ENCODE assay signal across 8 cellular contexts in genomic region chr11:64165842-64166635, GRCh38. TPM values are rescaled to one million over a fixed set of nuclear protein-coding genes. Genes with fewer than 3 reads are reported as not detected.
DNase-seq lines count a peak whose midpoint lies in the region; ATAC-seq and TF ChIP-seq lines count a peak whose summit lies in the region.

TSS of gene MACROD1 (minus strand) at chr11:64166113. CDS start at chr11:64165994, 119 bp downstream.

- H3F3A ChIP-seq in OCI-LY1 (ENCODE audit: insufficient read depth, low read length), result no peaks in the 10 kb centered on the region

- H3K36me3 ChIP-seq in HUES48 (ENCODE audit: control insufficient read depth, insufficient read depth, low read length) (no peaks in the 10 kb centered on the region), OCI-LY1 (ENCODE audit: insufficient read depth, low read length) (no peaks in the 10 kb centered on the region), mucosa of rectum (ENCODE audit: control insufficient read depth in 2 of 2, insufficient read depth in 2 of 2, low read length in 2 of 2) (peaks cover 2% of the 10 kb centered on the region in 2 donors)

- H3K9me3 ChIP-seq in CD4-positive, alpha-beta T cell (ENCODE audit: control insufficient read depth, low read length), result no peaks in the 10 kb centered on the region
- H3K9me3 ChIP-seq in HUES48 (ENCODE audit: control insufficient read depth, insufficient read depth, low read length) (no peaks in the 10 kb centered on the region), OCI-LY1 (ENCODE audit: low read length) (no peaks in the 10 kb centered on the region), mucosa of rectum (ENCODE audit: control insufficient read depth in 2 of 2, low read length in 2 of 2) (no peaks in the 10 kb centered on the region)

- intact Hi-C loops in CD4-positive, alpha-beta T cell (cut with DNase I, micrococcal nuclease), result loop anchor here in 1 of 2 experiments (2.0 to 10.0 kb wide), 2 partner anchors 19 to 491 kb away; partner anchors contain the start of gene ATL3

- no peak within 1 kb of the TSS for H3K27ac ChIP-seq in CD4-positive, alpha-beta T cell (ENCODE audit: low read depth, low read length)
- peak within 1 kb of the TSS; percentile 35 for H3K27ac ChIP-seq in HUES48 (ENCODE audit: low read depth, low read length)
- H3K27ac ChIP-seq in OCI-LY1 (ENCODE audit: low read depth, low read length, poor library complexity, severe bottlenecking), result no peak within 1 kb of the TSS
- peak within 1 kb of the TSS; percentile 85 to 86 for H3K27ac ChIP-seq in mucosa of rectum (ENCODE audit: low read depth in 2 of 2, low read length in 2 of 2)

- H3K79me2 ChIP-seq in OCI-LY1 (ENCODE audit: insufficient read depth, low read length), result no peaks in the 10 kb centered on the region

- H3K36me3 Mint-ChIP-seq in CD4-positive, alpha-beta T cell (ENCODE audit: low read depth), result no peaks in the 10 kb centered on the region

- peaks cover 4% of the 10 kb centered on the region for H3K4me1 Mint-ChIP-seq in CD4-positive, alpha-beta T cell (ENCODE audit: low read depth)

- H3K9ac ChIP-seq in HUES48 (ENCODE audit: low read depth, low read length) (no peak within 1 kb of the TSS; the same call in none of the 2 replicates), OCI-LY1 (ENCODE audit: low read length) (peak within 1 kb of the TSS; percentile 62), mucosa of rectum (ENCODE audit: low read depth in 1 of 2, low read length in 2 of 2) (peak within 1 kb of the TSS; percentile 56 to 61)

- CTCF ChIA-PET in CD4-positive, alpha-beta T cell (lab: Charles Lee), result interaction anchor here (0.7 to 1.8 kb wide), 4 partner anchors 13 to 1103 kb away, joined by 3 to 6 read pairs (median 4); partner anchors contain the start of gene STIP1

- peak; percentile 91 for ATAC-seq in CD4-positive, alpha-beta T cell (ENCODE audit: poor library complexity)

- peak within 1 kb of the TSS; percentile 92 for H3K4me3 Mint-ChIP-seq in CD4-positive, alpha-beta T cell

- H3K4me3 ChIP-seq in HUES48 (ENCODE audit: low read depth, low read length), result peak within 1 kb of the TSS; percentile 70
- H3K4me3 ChIP-seq in OCI-LY1 (ENCODE audit: low read depth, low read length, poor library complexity, severe bottlenecking), result peak within 1 kb of the TSS; percentile 67
- H3K4me3 ChIP-seq in mucosa of rectum (ENCODE audit: low read length in 2 of 2), result peak within 1 kb of the TSS; percentile 74 to 79

- TF ChIP-seq CTCF in CD4-positive, alpha-beta T cell (IDR thresholded peaks at IDR 0.05), result no peak
- TF ChIP-seq CTCF in GM20000 (IDR thresholded peaks at IDR 0.05; ENCODE audit: extremely low read depth, missing control alignments) (no peak), OCI-LY1 (IDR thresholded peaks at IDR 0.05; ENCODE audit: low read length) (no peak)

- H3K4me1 ChIP-seq in HUES48 (ENCODE audit: control insufficient read depth, insufficient read depth, low read length) (peaks cover 7% of the 10 kb centered on the region), OCI-LY1 (ENCODE audit: insufficient read depth, low read length, severe bottlenecking) (peaks cover 19% of the 10 kb centered on the region), mucosa of rectum (ENCODE audit: control insufficient read depth in 2 of 2, insufficient read depth in 2 of 2, low read length in 2 of 2) (peaks cover 0 to 11% of the 10 kb centered on the region in 2 donors)

- no peaks in the 10 kb centered on the region for H3K27me3 ChIP-seq in CD4-positive, alpha-beta T cell (ENCODE audit: control insufficient read depth, insufficient read depth, low read length)
- H3K27me3 ChIP-seq in HUES48 (ENCODE audit: control insufficient read depth, insufficient read depth, low read length), result 0 out of 2 replicates have a peak, but pooled peaks cover 4% of the 10 kb centered on the region
- peaks cover 16% of the 10 kb centered on the region; the same call in 1 of the 2 replicates for H3K27me3 ChIP-seq in OCI-LY1 (ENCODE audit: insufficient read depth, low read length)
- H3K27me3 ChIP-seq in mucosa of rectum (ENCODE audit: control insufficient read depth in 2 of 2, insufficient read depth in 2 of 2, low read length in 2 of 2), result no peaks in the 10 kb centered on the region

- no peaks in the 10 kb centered on the region for H4K20me1 ChIP-seq in OCI-LY1 (ENCODE audit: insufficient read depth, low read length)

- no peak within 1 kb of the TSS for H3K27ac Mint-ChIP-seq in CD4-positive, alpha-beta T cell

- no peak within 1 kb of the TSS for H2AFZ ChIP-seq in OCI-LY1 (ENCODE audit: low read length)

- no peaks in the 10 kb centered on the region for H3K9me2 ChIP-seq in OCI-LY1 (ENCODE audit: low read depth, low read length)

- peak within 1 kb of the TSS; percentile 81 for H3K4me2 ChIP-seq in OCI-LY1 (ENCODE audit: low read length)

- no peaks in the 10 kb centered on the region for H3K9me3 Mint-ChIP-seq in CD4-positive, alpha-beta T cell

- H3K27me3 Mint-ChIP-seq in CD4-positive, alpha-beta T cell, result no peaks in the 10 kb centered on the region

- DNase-seq in CD4-positive, alpha-beta T cell, result peak; percentile 51 to 80 (median 64)
- DNase-seq in GM20000 (ENCODE audit: low spot score), result peak; percentile 93
- peak; percentile 87 for DNase-seq in activated T-cell treated with anti-CD3 and anti-CD28 coated beads for 48 hours (ENCODE audit: low read depth)
- peak; percentile 88 to 89 for DNase-seq in erythroblast (lab: John Stamatoyannopoulos, UW)
- DNase-seq in stimulated activated CD8-positive, alpha-beta memory T cell treated with anti-CD3 and anti-CD28 coated beads, Interleukin-7, amount 100 ng/mL, for 1 hour (ENCODE audit: low read depth in 2 of 2), result peak; percentile 55 to 60

- POLR2A ChIA-PET in CD4-positive, alpha-beta T cell (lab: Charles Lee), result interaction anchor here (0.8 to 3.4 kb wide), 4 partner anchors 20 to 152 kb away, joined by 3 to 22 read pairs (median 4); partner anchors contain the start of genes FERMT3, PRDX5, STIP1 and TRMT112

- TF ChIP-seq POLR2A in erythroblast (IDR thresholded peaks at IDR 0.05; ENCODE audit: low read length), result peak; percentile 69

RNA-seq across cellular contexts. Expression of gene MACROD1, which starts in this region (rescaled TPM):
- 1 to 10 TPM; 6.0 to 6.3 TPM for total RNA-seq in CD4-positive, alpha-beta T cell

Comparison
In these comparisons a context has a peak if more than half of its experiments do, and no peak if none do; other contexts are left out.
1. H3K27ac ChIP-seq: peak in HUES48 (single experiment) and mucosa of rectum (2 of 2); none in CD4-positive, alpha-beta T cell (single experiment) and OCI-LY1 (single experiment).
2. Peak in every context shown above with its lines, with median percentiles within 50 percentile points of each other: DNase-seq and H3K4me3 ChIP-seq.